Comparison of ENCODE assay signal across 30 cellular contexts in genomic region chr1:198280080-198280479, GRCh38.
"Had no signal": no experiment of that assay in that cellular context is flagged by ENCODE, and none has a peak within 500 bp of the region (broad histone marks: within the 10 kb centered on the region; RNA-seq: fewer than 3 reads in every experiment).

No MANE protein-coding gene starts in this region.

- H3K27ac Mint-ChIP-seq: activated CD4-positive, alpha-beta memory T cell treated with anti-CD3 and anti-CD28 coated beads for 36 hours; activated naive CD4-positive, alpha-beta T cell treated with anti-CD3 and anti-CD28 coated beads, Interleukin-2, amount 10 ng/mL, durations not matched to agents 7 days and 5 days; activated naive CD8-positive, alpha-beta T cell; activated naive CD8-positive, alpha-beta T cell treated with anti-CD3 and anti-CD28 coated beads, Interleukin-2, amount 50 U/mL, for 24 hours; T-helper 1 cell treated with Interleukin-12 subunit alpha and Interleukin-12 subunit beta and Interleukin-4 antibody, amounts not matched to agents 30 μg/mL and 1 μg/mL, for 36 hours; T-helper 2 cell treated with Interferon-gamma antibody and Interleukin-4, amounts not matched to agents 5 μg/mL and 100 μg/mL, for 36 hours had no signal

- H3K4me1 Mint-ChIP-seq: activated naive CD4-positive, alpha-beta T cell treated with anti-CD3 and anti-CD28 coated beads, Interleukin-2, amount 10 ng/mL, durations not matched to agents 7 days and 5 days had no signal

- H3K4me3 Mint-ChIP-seq: activated CD4-positive, alpha-beta memory T cell treated with anti-CD3 and anti-CD28 coated beads for 36 hours; activated naive CD4-positive, alpha-beta T cell treated with anti-CD3 and anti-CD28 coated beads, Interleukin-2, amount 10 ng/mL, durations not matched to agents 7 days and 5 days; activated naive CD8-positive, alpha-beta T cell; activated naive CD8-positive, alpha-beta T cell treated with anti-CD3 and anti-CD28 coated beads, Interleukin-2, amount 50 U/mL, for 24 hours; T-helper 1 cell treated with Interleukin-12 subunit alpha and Interleukin-12 subunit beta and Interleukin-4 antibody, amounts not matched to agents 30 μg/mL and 1 μg/mL, for 36 hours; T-helper 2 cell treated with Interferon-gamma antibody and Interleukin-4, amounts not matched to agents 5 μg/mL and 100 μg/mL, for 36 hours had no signal

- H3K27ac ChIP-seq: brain microvascular endothelial cell, PC-9, RWPE1 had no signal

- ATAC-seq: activated naive CD8-positive, alpha-beta T cell treated with anti-CD3 and anti-CD28 coated beads, Interleukin-2, amount 50 U/mL, for 24 hours; Right ventricle myocardium inferior had no signal

- DNase-seq: activated CD4-positive, alpha-beta memory T cell treated with anti-CD3 and anti-CD28 coated beads for 36 hours; activated CD4-positive, alpha-beta T cell treated with anti-CD3 and anti-CD28 coated beads for 4 hours; activated CD4-positive, alpha-beta T cell treated with anti-CD3 and anti-CD28 coated beads, Interleukin-2, amount 50 U/mL, for 1 hour; activated CD8-positive, alpha-beta memory T cell treated with anti-CD3 and anti-CD28 coated beads, Interleukin-2, amount 50 U/mL, for 4 hours; activated effector memory CD4-positive, alpha-beta T cell treated with Interleukin-2 at 50 U/mL for 16 hours; activated naive CD4-positive, alpha-beta T cell treated with anti-CD3 and anti-CD28 coated beads, Interleukin-2, amount 10 ng/mL, durations not matched to agents 7 days and 5 days; activated naive CD8-positive, alpha-beta T cell treated with anti-CD3 and anti-CD28 coated beads, Interleukin-2, amount 50 U/mL, for 24 hours; activated T-cell treated with anti-CD3 and anti-CD28 coated beads for 4 hours; activated T-cell treated with anti-CD3 and anti-CD28 coated beads, Interleukin-2, amount 50 U/mL, for 48 hours; amniotic stem cell; aorta; brain microvascular endothelial cell; central memory CD4-positive, alpha-beta T cell; MG63; NCI-H1048; NCI-H1105 treated with DMSO at 0.1 percent for 48 hours; NCI-H1436; NCI-H1694; NCI-H1930; NCI-H345; NCI-H524 treated with DMSO at 0.1 percent for 48 hours; NCI-H748 treated with DMSO at 0.1 percent for 48 hours; NK-92 treated with Interleukin-12 subunit alpha and Interleukin-12 subunit beta, amount 100 ng/mL, for 24 hours; PC-9; SIG-M5 had no signal

- H3K36me3 ChIP-seq: brain microvascular endothelial cell had no signal

- H3K4me3 ChIP-seq: MG63, PC-9 had no signal

- H3K27me3 ChIP-seq: brain microvascular endothelial cell, MG63 had no signal

- H3K9me3 ChIP-seq: MG63 had no signal

- H3K27me3 Mint-ChIP-seq: activated CD4-positive, alpha-beta memory T cell treated with anti-CD3 and anti-CD28 coated beads for 36 hours; activated naive CD4-positive, alpha-beta T cell treated with anti-CD3 and anti-CD28 coated beads, Interleukin-2, amount 10 ng/mL, durations not matched to agents 7 days and 5 days; activated naive CD8-positive, alpha-beta T cell; activated naive CD8-positive, alpha-beta T cell treated with anti-CD3 and anti-CD28 coated beads, Interleukin-2, amount 50 U/mL, for 24 hours had no signal

- H3K9me3 Mint-ChIP-seq: activated CD4-positive, alpha-beta memory T cell treated with anti-CD3 and anti-CD28 coated beads for 36 hours; activated naive CD4-positive, alpha-beta T cell treated with anti-CD3 and anti-CD28 coated beads, Interleukin-2, amount 10 ng/mL, durations not matched to agents 7 days and 5 days; activated naive CD8-positive, alpha-beta T cell treated with anti-CD3 and anti-CD28 coated beads, Interleukin-2, amount 50 U/mL, for 24 hours; T-helper 1 cell treated with Interleukin-12 subunit alpha and Interleukin-12 subunit beta and Interleukin-4 antibody, amounts not matched to agents 30 μg/mL and 1 μg/mL, for 36 hours; T-helper 2 cell treated with Interferon-gamma antibody and Interleukin-4, amounts not matched to agents 5 μg/mL and 100 μg/mL, for 36 hours had no signal
